Comparison of ENCODE assay signal across 9 cellular contexts in genomic region chr17:33292981-33293867, GRCh38. TPM values are rescaled to one million over a fixed set of nuclear protein-coding genes. Genes with fewer than 3 reads are reported as not detected.
A peak's percentile ranks its signal among the peaks of the same experiment; 100 is the strongest.
DNase-seq lines count a peak whose midpoint lies in the region; ATAC-seq and TF ChIP-seq lines count a peak whose summit lies in the region.
"Had no signal": no experiment of that assay in that cellular context is flagged by ENCODE, and none has a peak within 500 bp of the region (broad histone marks: within the 10 kb centered on the region; RNA-seq: fewer than 3 reads in every experiment).

TSS of gene ASIC2 (minus strand) at chr17:33293295.

- in situ Hi-C loops in GM13976 (cut with MboI; ENCODE audit: low sequenced_read_pairs, unreplicated experiment) = no loop called here

- WGBS in prostate gland = 11% methylated on average over 50 of the region's 68 CpGs

- no peak within 1 kb of the TSS for H3K27ac ChIP-seq in RWPE1
- no peak within 1 kb of the TSS for H3K27ac ChIP-seq in prostate gland

- TF ChIP-seq POLR2A in prostate gland (IDR thresholded peaks at IDR 0.05) = no peak

- peak within 1 kb of the TSS; percentile 19 for H3K4me3 ChIP-seq in fibroblast of mammary gland (ENCODE audit: control insufficient read depth, low read depth, low read length)
- peak within 1 kb of the TSS; percentile 6 to 22 for H3K4me3 ChIP-seq in prostate gland

- no peak for TF ChIP-seq CTCF in RWPE1 (conservative IDR thresholded peaks at IDR 0.05; ENCODE audit: low read depth)
- no peak for TF ChIP-seq CTCF in fibroblast of mammary gland (conservative IDR thresholded peaks at IDR 0.05; ENCODE audit: control insufficient read depth, insufficient read depth, low read depth, low read length)
- TF ChIP-seq CTCF in prostate gland (IDR thresholded peaks at IDR 0.05) = no peak
- no peak for TF ChIP-seq CTCF in GM13976 (IDR thresholded peaks at IDR 0.05; ENCODE audit: borderline replicate concordance, control extremely low read depth, extremely low read depth, insufficient read depth, missing control alignments)

- ATAC-seq in HG03039 (IDR thresholded peaks at IDR 0.05; ENCODE audit: unreplicated experiment) (no peak), GM21825 (IDR thresholded peaks at IDR 0.05; ENCODE audit: unreplicated experiment) (no peak)

- peaks cover 4% of the 10 kb centered on the region for H3K27me3 ChIP-seq in prostate gland (replicated peaks; ENCODE audit: insufficient read depth)

- intact Hi-C loops in prostate gland (cut with DNase I) = no loop called here

- peak within 1 kb of the TSS; percentile 54; the same call in 1 of the 2 replicates for H3K9ac ChIP-seq in ES-I3 (ENCODE audit: low read depth, low read length)

- H3K4me1 ChIP-seq in ES-I3 (ENCODE audit: insufficient read depth, low read length) (no peaks in the 10 kb centered on the region), prostate gland (replicated peaks) (peaks cover 4% of the 10 kb centered on the region)

- H3K36me3 ChIP-seq in ES-I3 (ENCODE audit: insufficient read depth, low read length) (no peaks in the 10 kb centered on the region), prostate gland (no peaks in the 10 kb centered on the region)

- CTCF ChIA-PET in RWPE1 (lab: Yijun Ruan, JAX) = interaction anchor here (0.6 to 1.2 kb wide), 5 partner anchors 11 to 139 kb away, joined by 3 to 4 read pairs (median 3); no protein-coding TSS in a partner anchor

- DNase-seq in RWPE1 (ENCODE audit: low spot score) = peak; percentile 53
- peak; percentile 14 for DNase-seq in fibroblast of mammary gland (ENCODE audit: low read depth)
- no peak for DNase-seq in prostate gland (ENCODE audit: low spot score)
- no peak for DNase-seq in GM13976 (ENCODE audit: low spot score)
- no peak for DNase-seq in activated effector memory CD4-positive, alpha-beta T cell treated with Interleukin-2 at 50 U/mL for 16 hours
- DNase-seq: NCI-H2081 had no signal

- H3K9me3 ChIP-seq in ES-I3 (ENCODE audit: control insufficient read depth, insufficient read depth, low read length) (no peaks in the 10 kb centered on the region), prostate gland (no peaks in the 10 kb centered on the region)

- POLR2A ChIA-PET in RWPE1 (lab: Yijun Ruan, JAX; ENCODE audit: low non-redundant PET) = no interaction called here

RNA-seq across cellular contexts. Expression of gene ASIC2, which starts in this region (rescaled TPM):
- total RNA-seq in prostate gland = 1 to 10 TPM in 1 of 2 donors, not detected in 1; 3.2 TPM

Comparison
In these comparisons a context has a peak if more than half of its experiments do, and no peak if none do; other contexts are left out.
1. DNase-seq: peak in RWPE1 (single experiment) and fibroblast of mammary gland (single experiment); none in prostate gland (single experiment), GM13976 (single experiment) and activated effector memory CD4-positive, alpha-beta T cell treated with Interleukin-2 at 50 U/mL for 16 hours (single experiment).